14 cellular contexts compared by ENCODE assay signal in genomic region chr9:77909306-77909705, GRCh38.
DNase-seq lines count a peak whose midpoint lies in the region; ATAC-seq, FAIRE-seq and TF ChIP-seq lines count a peak whose summit lies in the region.
"Had no signal": no experiment of that assay in that cellular context is flagged by ENCODE, and none has a peak within 500 bp of the region (broad histone marks: within the 10 kb centered on the region; RNA-seq: fewer than 3 reads in every experiment).

No MANE protein-coding gene starts in this region.

- H3K27ac Mint-ChIP-seq in CD4-positive, CD25-positive, alpha-beta regulatory T cell = peak overlapping the region; percentile 88 to 98 (median 92)
- H3K27ac Mint-ChIP-seq in T-cell = peak overlapping the region; percentile 91 to 95
- peak overlapping the region in 1 of 2 donors; percentile 51 for H3K27ac Mint-ChIP-seq in effector memory CD8-positive, alpha-beta T cell
- H3K27ac Mint-ChIP-seq: HFFc6 had no signal

- peak overlapping the region; percentile 75 for H3K27ac ChIP-seq in CD4-positive, CD25-positive, alpha-beta regulatory T cell (ENCODE audit: insufficient read depth, low read length, poor library complexity, severe bottlenecking)
- H3K27ac ChIP-seq in kidney (ENCODE audit: low read depth in 2 of 2, low read length in 2 of 2) = no peak overlapping the region
- H3K27ac ChIP-seq: right atrium auricular region had no signal

- no peaks in the 10 kb centered on the region for H3K27me3 Mint-ChIP-seq in CD4-positive, CD25-positive, alpha-beta regulatory T cell
- H3K27me3 Mint-ChIP-seq in T-cell = no peaks in the 10 kb centered on the region
- H3K27me3 Mint-ChIP-seq in effector memory CD8-positive, alpha-beta T cell = peaks cover 0 to 16% of the 10 kb centered on the region in 2 donors

- intact Hi-C loops in kidney (cut with DNase I) = no loop called here

- peaks cover 56% of the 10 kb centered on the region for H3K4me1 ChIP-seq in CD4-positive, CD25-positive, alpha-beta regulatory T cell (ENCODE audit: control insufficient read depth, insufficient read depth, low read length, poor library complexity, severe bottlenecking)
- peaks cover 0 to 2% of the 10 kb centered on the region in 2 donors for H3K4me1 ChIP-seq in kidney (ENCODE audit: control insufficient read depth in 1 of 2, insufficient read depth in 1 of 2, low read depth in 1 of 2, low read length in 2 of 2)
- H3K4me1 ChIP-seq: right atrium auricular region had no signal

- TF ChIP-seq CTCF in kidney (IDR thresholded peaks at IDR 0.05; ENCODE audit: borderline replicate concordance, extremely low read depth, insufficient read depth) = no peak

- peak overlapping the region; percentile 23 to 81 (median 76) for H3K4me3 Mint-ChIP-seq in CD4-positive, CD25-positive, alpha-beta regulatory T cell
- H3K4me3 Mint-ChIP-seq in T-cell = peak overlapping the region; percentile 57 to 79 (median 66)
- H3K4me3 Mint-ChIP-seq in effector memory CD8-positive, alpha-beta T cell = peak overlapping the region in 1 of 2 donors; percentile 6
- H3K4me3 Mint-ChIP-seq: CD14-positive monocyte, HFFc6 had no signal

- peak in 2 of 3 donors; percentile 70 to 90 for DNase-seq in CD4-positive, CD25-positive, alpha-beta regulatory T cell
- DNase-seq in GM12892 (ENCODE audit: insufficient read length) (no peak), T-cell (peak in 23 of 34 experiments; percentile 0 to 41 (median 15)), kidney (no peak), D341Med (ENCODE audit: low spot score) (no peak)
- no peak for DNase-seq in effector memory CD8-positive, alpha-beta T cell
- DNase-seq: effector CD8-positive, alpha-beta T cell; HFFc6; NCI-H1694; SW 1271 had no signal

- H3K36me3 ChIP-seq in CD4-positive, CD25-positive, alpha-beta regulatory T cell (ENCODE audit: control insufficient read depth, insufficient read depth, low read length) = no peaks in the 10 kb centered on the region
- peaks cover 2 to 3% of the 10 kb centered on the region in 2 donors for H3K36me3 ChIP-seq in kidney (ENCODE audit: control insufficient read depth in 1 of 2, insufficient read depth in 2 of 2, low read length in 2 of 2)
- H3K36me3 ChIP-seq: right atrium auricular region had no signal

- ATAC-seq in CD4-positive, CD25-positive, alpha-beta regulatory T cell (ENCODE audit: low read depth in 2 of 2) = peak; percentile 98 to 99
- ATAC-seq in T-cell (replicated peaks in 1 of 4) = peak; percentile 95 to 100 (median 100)
- ATAC-seq in effector memory CD8-positive, alpha-beta T cell (replicated peaks) = peak; percentile 96
- no peak for ATAC-seq in HG03354 (IDR thresholded peaks at IDR 0.05; ENCODE audit: poor library complexity, severe bottlenecking, unreplicated experiment)
- ATAC-seq in GM19023 (IDR thresholded peaks at IDR 0.05; ENCODE audit: unreplicated experiment) = no peak

- POLR2A ChIA-PET in T-cell (lab: Charles Lee) = interaction anchor here in 1 of 2 donors (0.7 kb wide), 1 partner anchor 50 kb away, joined by 5 read pairs; no protein-coding TSS in a partner anchor

- no peaks in the 10 kb centered on the region for H3K9me3 Mint-ChIP-seq in CD4-positive, CD25-positive, alpha-beta regulatory T cell
- H3K9me3 Mint-ChIP-seq in T-cell = no peaks in the 10 kb centered on the region
- no peaks in the 10 kb centered on the region for H3K9me3 Mint-ChIP-seq in effector memory CD8-positive, alpha-beta T cell
- H3K9me3 Mint-ChIP-seq: CD14-positive monocyte, HFFc6 had no signal

- no peaks in the 10 kb centered on the region for H3K9me3 ChIP-seq in CD4-positive, CD25-positive, alpha-beta regulatory T cell (ENCODE audit: control insufficient read depth in 2 of 2, low read length in 2 of 2)
- H3K9me3 ChIP-seq in kidney (ENCODE audit: control insufficient read depth in 1 of 2, low read length in 2 of 2) = no peaks in the 10 kb centered on the region
- H3K9me3 ChIP-seq: right atrium auricular region had no signal

- peaks cover 17% of the 10 kb centered on the region for H3K36me3 Mint-ChIP-seq in CD4-positive, CD25-positive, alpha-beta regulatory T cell
- H3K36me3 Mint-ChIP-seq in T-cell = peaks cover 20% of the 10 kb centered on the region
- H3K36me3 Mint-ChIP-seq in effector memory CD8-positive, alpha-beta T cell (ENCODE audit: insufficient read depth) = no peaks in the 10 kb centered on the region

- H3K9ac ChIP-seq in kidney (ENCODE audit: low read length in 2 of 2) = no peak overlapping the region

- H3K27me3 ChIP-seq in CD4-positive, CD25-positive, alpha-beta regulatory T cell (ENCODE audit: control insufficient read depth, insufficient read depth, low read length) = no peaks in the 10 kb centered on the region
- H3K27me3 ChIP-seq: right atrium auricular region had no signal

- CTCF ChIA-PET in T-cell (lab: Charles Lee) = interaction anchor here (0.6 to 1.1 kb wide), 3 partner anchors 12 to 475 kb away, joined by 3 to 5 read pairs (median 3); no protein-coding TSS in a partner anchor

- H3K4me3 ChIP-seq in CD4-positive, CD25-positive, alpha-beta regulatory T cell (ENCODE audit: low read depth, low read length) = peak overlapping the region; percentile 82
- no peak overlapping the region for H3K4me3 ChIP-seq in kidney (ENCODE audit: low read length in 2 of 2)
- H3K4me3 ChIP-seq: right atrium auricular region had no signal

- peak; percentile 17 for FAIRE-seq in GM12892 (lab: Jason Lieb, UNC)
- no peak for FAIRE-seq in kidney (lab: Jason Lieb, UNC)

- peaks cover 25 to 78% (median 61%) of the 10 kb centered on the region in 4 donors for H3K4me1 Mint-ChIP-seq in CD4-positive, CD25-positive, alpha-beta regulatory T cell
- peaks cover 57 to 64% (median 58%) of the 10 kb centered on the region in 3 donors for H3K4me1 Mint-ChIP-seq in T-cell
- peaks cover 4 to 11% of the 10 kb centered on the region in 2 donors for H3K4me1 Mint-ChIP-seq in effector memory CD8-positive, alpha-beta T cell (ENCODE audit: low read depth in 2 of 2)

- TF ChIP-seq POLR2A in GM12892 (IDR thresholded peaks at IDR 0.05; ENCODE audit: low read depth, low read length) = no peak

Comparison
In these comparisons a context has a peak if more than half of its experiments do, and no peak if none do; other contexts are left out.
1. ATAC-seq: peak in CD4-positive, CD25-positive, alpha-beta regulatory T cell (2 of 2), T-cell (4 of 4) and effector memory CD8-positive, alpha-beta T cell (single experiment); none in HG03354 (single experiment) and GM19023 (single experiment).
2. DNase-seq: peak in CD4-positive, CD25-positive, alpha-beta regulatory T cell (2 of 3) and T-cell (23 of 34); none in GM12892 (single experiment), effector memory CD8-positive, alpha-beta T cell (0 of 3), kidney (single experiment) and D341Med (single experiment).